ENCODE assay signal across 24 cellular contexts in genomic region chr1:24159366-24159765, GRCh38. TPM values are rescaled to one million over a fixed set of nuclear protein-coding genes. Genes with fewer than 3 reads are reported as not detected.
"Had no signal": no experiment of that assay in that cellular context is flagged by ENCODE, and none has a peak within 500 bp of the region (broad histone marks: within the 10 kb centered on the region; RNA-seq: fewer than 3 reads in every experiment).

No MANE protein-coding gene starts in this region.

- H3K4me3 ChIP-seq: esophagus muscularis mucosa, gastrocnemius medialis, heart right ventricle, left lung, lower lobe of right lung, skin epidermis, stomach, thoracic aorta, transverse colon had no signal

- H3K4me1 Mint-ChIP-seq: nephron had no signal

- H3K9me3 Mint-ChIP-seq: nephron had no signal

- H3K9me3 ChIP-seq: esophagus muscularis mucosa, gastrocnemius medialis, heart right ventricle, left lung, lower lobe of right lung, neutrophil, stomach, thoracic aorta, transverse colon had no signal

- H3K4me3 Mint-ChIP-seq: nephron had no signal

- H3K27ac Mint-ChIP-seq: nephron had no signal

- DNase-seq: effector memory CD4-positive, alpha-beta T cell; gastrocnemius medialis; heart right ventricle; hypothalamus; left lung; lower lobe of right lung; mesenchymal stem cell; stimulated activated CD4-positive, alpha-beta T cell treated with anti-CD3 and anti-CD28 coated beads, Interleukin-2, amount 100 ng/mL, for 24 hours; stimulated activated CD4-positive, alpha-beta T cell treated with anti-CD3 and anti-CD28 coated beads, Interleukin-4, amount 100 ng/mL, for 4 hours; stimulated activated naive CD4-positive, alpha-beta T cell; stomach; substantia nigra; transverse colon had no signal

- H3K4me1 ChIP-seq: esophagus muscularis mucosa, left lung, lower lobe of right lung had no signal

- H3K27ac ChIP-seq: epithelial cell of prostate, esophagus muscularis mucosa, gastrocnemius medialis, heart right ventricle, left lung, lower lobe of right lung, neutrophil, skin epidermis, stomach, thoracic aorta, transverse colon had no signal

- H3K36me3 ChIP-seq: gastrocnemius medialis, heart right ventricle, neutrophil, thoracic aorta, transverse colon had no signal

- H3K27me3 ChIP-seq: gastrocnemius medialis, heart right ventricle, left lung, stomach, transverse colon had no signal

- ATAC-seq: gastrocnemius medialis, heart right ventricle, left lung, lower lobe of right lung, sciatic nerve had no signal

RNA-seq across cellular contexts. Expression of gene IL22RA1, which starts 16.4 kb away (rescaled TPM):
- total RNA-seq: fibroblast of villous mesenchyme, mononuclear cell, pulmonary artery endothelial cell, sciatic nerve had no signal

RNA-seq across cellular contexts. Expression of gene IFNLR1, which starts 27.7 kb away (rescaled TPM):
- total RNA-seq: osteoblast, pulmonary artery endothelial cell had no signal

RNA-seq across cellular contexts. Expression of gene MYOM3, which starts 47.4 kb away (rescaled TPM):
- total RNA-seq: fibroblast of villous mesenchyme, mononuclear cell had no signal
